In genomic region chr17:40818733-40819527, GRCh38 we compare ENCODE assay signal across 8 cellular contexts. TPM values are rescaled to one million over a fixed set of nuclear protein-coding genes. Genes with fewer than 3 reads are reported as not detected.
DNase-seq lines count a peak whose midpoint lies in the region; ATAC-seq and TF ChIP-seq lines count a peak whose summit lies in the region.

No MANE protein-coding gene starts in this region.

- DNase-seq in GDM1 (lab: John Stamatoyannopoulos, UW) (peak; percentile 80), NCI-H1105 (lab: John Stamatoyannopoulos, UW) (peak; percentile 73), T follicular helper cell (ENCODE audit: low read depth) (peak; percentile 78), left cardiac atrium (peak; percentile 84), progenitor cell of endocrine pancreas (ENCODE audit: low spot score, unreplicated experiment) (peak; percentile 63), upper lobe of right lung (peak; percentile 91)

- H3K27ac Mint-ChIP-seq in progenitor cell of endocrine pancreas: peak overlapping the region; percentile 90

- H3K36me3 Mint-ChIP-seq in progenitor cell of endocrine pancreas (ENCODE audit: insufficient read depth): peaks cover 14% of the 10 kb centered on the region

- 1 to 2% (median 1%) methylated on average over 63 to 73 of the region's 73 CpGs for WGBS in adipose tissue, 3 donors

- no peaks in the 10 kb centered on the region for H3K4me1 ChIP-seq in upper lobe of right lung

- H3K27me3 ChIP-seq in upper lobe of right lung: no peaks in the 10 kb centered on the region

- H3K4me3 ChIP-seq in upper lobe of right lung: peak overlapping the region; percentile 66

- H3K27me3 Mint-ChIP-seq in progenitor cell of endocrine pancreas: peaks cover 16% of the 10 kb centered on the region

- peaks cover 1% of the 10 kb centered on the region for H3K4me1 Mint-ChIP-seq in progenitor cell of endocrine pancreas (ENCODE audit: low read depth)

- H3K36me3 ChIP-seq in upper lobe of right lung: no peaks in the 10 kb centered on the region

- ATAC-seq in HG02571 (IDR thresholded peaks at IDR 0.05; ENCODE audit: unreplicated experiment): peak; percentile 85
- peak; percentile 96 for ATAC-seq in left cardiac atrium
- peak; percentile 97 for ATAC-seq in upper lobe of right lung

- no peaks in the 10 kb centered on the region for H3K9me3 Mint-ChIP-seq in progenitor cell of endocrine pancreas (ENCODE audit: low read depth)

- H3K4me3 Mint-ChIP-seq in progenitor cell of endocrine pancreas (ENCODE audit: low read depth): peak overlapping the region; percentile 81

- no peaks in the 10 kb centered on the region for H3K9me3 ChIP-seq in upper lobe of right lung

- H3K27ac ChIP-seq in adipose tissue (ENCODE audit: low read depth, low read length) (peak overlapping the region; percentile 77), upper lobe of right lung (peak overlapping the region; percentile 85)

- intact Hi-C loops in left cardiac atrium (cut with DNase I) (no loop called here), upper lobe of right lung (cut with DNase I) (no loop called here)

- TF ChIP-seq CTCF in progenitor cell of endocrine pancreas (IDR thresholded peaks at IDR 0.05; ENCODE audit: unreplicated experiment): no peak
- TF ChIP-seq CTCF in upper lobe of right lung (IDR thresholded peaks at IDR 0.05): no peak

RNA-seq across cellular contexts. Expression of gene KRT10, which starts 3.5 kb away (rescaled TPM):
- 10 to 100 TPM; 18.1 to 46.3 (median 35.0) TPM for polyA plus RNA-seq in adipose tissue
- total RNA-seq in left cardiac atrium (10 to 100 TPM; 57.0 to 68.8 TPM), progenitor cell of endocrine pancreas (33.1 and 37.5 TPM in 2 replicates), upper lobe of right lung (36.8 TPM)

RNA-seq across cellular contexts. Expression of gene KRT28, which starts 19.2 kb away (rescaled TPM):
- not detected for polyA plus RNA-seq in adipose tissue
- not detected for total RNA-seq in left cardiac atrium
- total RNA-seq in progenitor cell of endocrine pancreas: not detected in 2 replicates
- total RNA-seq in upper lobe of right lung: not detected

RNA-seq across cellular contexts. Expression of gene KRT27, which starts 36.6 kb away (rescaled TPM):
- 1 to 10 TPM in 1 of 3 donors, under 1 TPM in 1, not detected in 1; 0.15 to 2.9 TPM for polyA plus RNA-seq in adipose tissue
- total RNA-seq in left cardiac atrium (not detected), progenitor cell of endocrine pancreas (not detected in 2 replicates), upper lobe of right lung (0.55 TPM)

RNA-seq across cellular contexts. Expression of gene KRT26, which starts 46.9 kb away (rescaled TPM):
- polyA plus RNA-seq in adipose tissue: not detected
- total RNA-seq in left cardiac atrium (not detected), progenitor cell of endocrine pancreas (not detected in 2 replicates), upper lobe of right lung (not detected)

RNA-seq across cellular contexts. Expression of gene KRT12, which starts 48.1 kb away (rescaled TPM):
- not detected for polyA plus RNA-seq in adipose tissue
- not detected for total RNA-seq in left cardiac atrium
- not detected in 2 replicates for total RNA-seq in progenitor cell of endocrine pancreas
- total RNA-seq in upper lobe of right lung: not detected

Comparison
In these comparisons a context has a peak if more than half of its experiments do, and no peak if none do; other contexts are left out.
1. Peak in every context shown above with its lines: DNase-seq, ATAC-seq, H3K4me3 ChIP-seq and H3K27ac ChIP-seq.